In genomic region chr7:75048435-75049379, GRCh38 we compare ENCODE assay signal across 1 cellular context.
TF ChIP-seq lines count a peak whose summit lies in the region.

No MANE protein-coding gene starts in this region.

TF ChIP-seq in HepG2, 621 proteins besides CTCF, POLR2A, EP300 and RAD21:
- TF ChIP-seq, protein P1, sequence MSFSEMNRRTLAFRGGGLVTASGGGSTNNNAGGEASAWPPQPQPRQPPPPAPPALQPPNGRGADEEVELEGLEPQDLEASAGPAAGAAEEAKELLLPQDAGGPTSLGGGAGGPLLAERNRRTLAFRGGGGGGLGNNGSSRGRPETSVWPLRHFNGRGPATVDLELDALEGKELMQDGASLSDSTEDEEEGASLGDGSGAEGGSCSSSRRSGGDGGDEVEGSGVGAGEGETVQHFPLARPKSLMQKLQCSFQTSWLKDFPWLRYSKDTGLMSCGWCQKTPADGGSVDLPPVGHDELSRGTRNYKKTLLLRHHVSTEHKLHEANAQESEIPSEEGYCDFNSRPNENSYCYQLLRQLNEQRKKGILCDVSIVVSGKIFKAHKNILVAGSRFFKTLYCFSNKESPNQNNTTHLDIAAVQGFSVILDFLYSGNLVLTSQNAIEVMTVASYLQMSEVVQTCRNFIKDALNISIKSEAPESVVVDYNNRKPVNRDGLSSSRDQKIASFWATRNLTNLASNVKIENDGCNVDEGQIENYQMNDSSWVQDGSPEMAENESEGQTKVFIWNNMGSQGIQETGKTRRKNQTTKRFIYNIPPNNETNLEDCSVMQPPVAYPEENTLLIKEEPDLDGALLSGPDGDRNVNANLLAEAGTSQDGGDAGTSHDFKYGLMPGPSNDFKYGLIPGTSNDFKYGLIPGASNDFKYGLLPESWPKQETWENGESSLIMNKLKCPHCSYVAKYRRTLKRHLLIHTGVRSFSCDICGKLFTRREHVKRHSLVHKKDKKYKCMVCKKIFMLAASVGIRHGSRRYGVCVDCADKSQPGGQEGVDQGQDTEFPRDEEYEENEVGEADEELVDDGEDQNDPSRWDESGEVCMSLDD (CRISPR knock-in tag; IDR thresholded peaks at IDR 0.05; ENCODE audit: borderline replicate concordance), result no peak
- TF ChIP-seq ZNF687 (CRISPR knock-in tag; IDR thresholded peaks at IDR 0.05) (peak; percentile 11; the same call in 1 of the 2 replicates), PAF1 (CRISPR knock-in tag; IDR thresholded peaks at IDR 0.05) (no peak), DMAP1 (CRISPR knock-in tag; IDR thresholded peaks at IDR 0.05) (no peak), ETS1 (CRISPR knock-in tag; IDR thresholded peaks at IDR 0.05) (no peak)
